In the genomic region with DNA sequence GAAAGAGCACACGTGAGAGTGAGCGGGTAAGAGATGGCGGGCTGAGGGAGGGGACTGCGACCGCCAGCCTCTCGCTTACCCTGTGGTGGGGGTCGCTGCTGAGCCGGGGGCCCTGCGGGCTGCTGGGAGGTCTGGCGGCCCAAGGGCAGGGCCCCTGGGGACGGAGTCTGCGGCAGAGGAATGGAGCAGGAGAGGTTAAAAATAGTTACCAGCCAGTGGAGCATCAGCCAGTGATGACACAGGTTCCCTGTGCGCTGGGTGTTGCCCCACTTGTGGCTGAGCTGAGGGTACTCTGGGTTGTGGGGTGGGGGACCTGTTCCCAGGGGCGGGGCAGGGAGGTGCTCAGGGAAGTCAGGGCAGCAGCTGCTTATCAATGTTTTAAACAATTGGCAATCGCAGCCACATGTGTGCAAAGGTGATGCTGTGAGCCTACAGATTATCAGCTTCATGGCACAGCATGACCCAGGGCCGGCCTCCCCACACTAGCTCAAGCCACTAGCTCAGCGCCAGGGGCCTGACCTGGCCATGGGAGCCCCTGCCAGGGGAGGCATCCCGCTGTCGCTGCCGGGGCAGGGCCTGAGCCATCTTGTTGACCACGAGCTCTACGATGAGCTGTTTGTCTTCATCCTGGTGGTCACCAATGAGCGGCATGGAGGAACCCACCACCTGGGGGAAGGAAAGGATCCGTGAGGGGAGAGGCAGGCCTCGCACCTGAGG, we compare ENCODE assay signal across 10 cellular contexts. TPM values are rescaled to one million over a fixed set of nuclear protein-coding genes. Genes with fewer than 3 reads are reported as not detected.
DNase-seq lines count a peak whose midpoint lies in the region; ATAC-seq and TF ChIP-seq lines count a peak whose summit lies in the region.
"Had no signal": no experiment of that assay in that cellular context is flagged by ENCODE, and none has a peak within 500 bp of the region (broad histone marks: within the 10 kb centered on the region; RNA-seq: fewer than 3 reads in every experiment).

No MANE protein-coding gene starts in this region.

- peak overlapping the region; percentile 80 for H3K27ac ChIP-seq in foreskin keratinocyte

- peaks cover 31% of the 10 kb centered on the region for H3K36me3 Mint-ChIP-seq in nephron (ENCODE audit: low read depth)

- H3K4me1 ChIP-seq in foreskin keratinocyte: no peaks in the 10 kb centered on the region

- no peaks in the 10 kb centered on the region for H3K9me3 Mint-ChIP-seq in stimulated activated naive CD8-positive, alpha-beta T cell treated with anti-CD3 and anti-CD28 coated beads, Interleukin-15, amount 100 ng/mL, for 72 hours
- H3K9me3 Mint-ChIP-seq in nephron: peaks cover 28% of the 10 kb centered on the region

- H3K27ac Mint-ChIP-seq in stimulated activated naive CD8-positive, alpha-beta T cell treated with anti-CD3 and anti-CD28 coated beads, Interleukin-15, amount 100 ng/mL, for 72 hours: no peak overlapping the region
- peak overlapping the region; percentile 43 to 79 (median 48) for H3K27ac Mint-ChIP-seq in nephron

- no peak for DNase-seq in stimulated activated naive CD8-positive, alpha-beta T cell treated with anti-CD3 and anti-CD28 coated beads, Interleukin-15, amount 100 ng/mL, for 72 hours
- no peak for DNase-seq in stimulated activated naive CD8-positive, alpha-beta T cell treated with anti-CD3 and anti-CD28 coated beads, Interleukin-15, Interleukin-2, amounts not matched to agents 100 U/mL and 50 U/mL, for 24 hours
- DNase-seq in foreskin keratinocyte (no peak), SIG-M5 (lab: John Stamatoyannopoulos, UW) (no peak), occipital lobe (lab: John Stamatoyannopoulos, UW) (no peak)
- DNase-seq: NCI-H526 treated with DMSO at 0.1 percent for 48 hours had no signal

- TF ChIP-seq CTCF in foreskin keratinocyte (conservative IDR thresholded peaks at IDR 0.05) (no peak), nephron (IDR thresholded peaks at IDR 0.05; ENCODE audit: unreplicated experiment in 3 of 3) (no peak)

- H3K27me3 ChIP-seq in foreskin keratinocyte: no peaks in the 10 kb centered on the region

- ATAC-seq in stimulated activated naive CD8-positive, alpha-beta T cell treated with anti-CD3 and anti-CD28 coated beads, Interleukin-15, amount 100 ng/mL, for 72 hours: peak; percentile 21
- ATAC-seq in stimulated activated naive CD8-positive, alpha-beta T cell treated with anti-CD3 and anti-CD28 coated beads, Interleukin-15, Interleukin-2, amounts not matched to agents 100 U/mL and 50 U/mL, for 24 hours: no peak
- ATAC-seq in foreskin keratinocyte (no peak), HG02885 (IDR thresholded peaks at IDR 0.05; ENCODE audit: poor library complexity, unreplicated experiment) (no peak), GM18498 (IDR thresholded peaks at IDR 0.05; ENCODE audit: unreplicated experiment) (no peak)

- H3K4me3 Mint-ChIP-seq in stimulated activated naive CD8-positive, alpha-beta T cell treated with anti-CD3 and anti-CD28 coated beads, Interleukin-15, amount 100 ng/mL, for 72 hours: peak overlapping the region in 1 of 2 donors; percentile 61
- H3K4me3 Mint-ChIP-seq in nephron: peak overlapping the region; percentile 61 to 68 (median 66)

- no peaks in the 10 kb centered on the region for H3K27me3 Mint-ChIP-seq in stimulated activated naive CD8-positive, alpha-beta T cell treated with anti-CD3 and anti-CD28 coated beads, Interleukin-15, amount 100 ng/mL, for 72 hours
- no peaks in the 10 kb centered on the region for H3K27me3 Mint-ChIP-seq in nephron (ENCODE audit: low read depth)

- H3K4me1 Mint-ChIP-seq in stimulated activated naive CD8-positive, alpha-beta T cell treated with anti-CD3 and anti-CD28 coated beads, Interleukin-15, amount 100 ng/mL, for 72 hours: peaks cover 46% of the 10 kb centered on the region
- peaks cover 22% of the 10 kb centered on the region for H3K4me1 Mint-ChIP-seq in nephron

RNA-seq across cellular contexts. Expression of a gene that starts 7.5 kb away (rescaled TPM):
- 158 and 163 TPM in 2 replicates for total RNA-seq in foreskin keratinocyte
- polyA plus RNA-seq in foreskin keratinocyte: 231 and 234 TPM in 2 replicates
- 3.9 TPM for total RNA-seq in occipital lobe

RNA-seq across cellular contexts. Expression of a gene that starts 13.8 kb away (rescaled TPM):
- 39.1 and 40.6 TPM in 2 replicates for total RNA-seq in foreskin keratinocyte
- 40.7 and 42.8 TPM in 2 replicates for polyA plus RNA-seq in foreskin keratinocyte
- 7.3 TPM for total RNA-seq in occipital lobe

RNA-seq across cellular contexts. Expression of a gene that starts 44.9 kb away (rescaled TPM):
- total RNA-seq in foreskin keratinocyte (0.71 TPM in 2 replicates), occipital lobe (17.5 TPM)
- polyA plus RNA-seq in foreskin keratinocyte: 1.9 and 2.9 TPM in 2 replicates
- total RNA-seq: Daoy had no signal

RNA-seq across cellular contexts. Expression of a gene that starts 55.0 kb away (rescaled TPM):
- total RNA-seq in foreskin keratinocyte (0.11 and 0.20 TPM in 2 replicates), occipital lobe (0.62 TPM)
- polyA plus RNA-seq in foreskin keratinocyte: 0.18 and 0.22 TPM in 2 replicates

Comparison
In these comparisons a context has a peak if more than half of its experiments do, and no peak if none do; other contexts are left out.
1. H3K27ac Mint-ChIP-seq: peak in nephron (3 of 3); none in stimulated activated naive CD8-positive, alpha-beta T cell treated with anti-CD3 and anti-CD28 coated beads, Interleukin-15, amount 100 ng/mL, for 72 hours (0 of 2).
2. RNA of a gene that starts 7.5 kb away (total RNA-seq): 158 to 163 TPM in foreskin keratinocyte; 3.9 TPM in occipital lobe (single experiment); every median in the first group is over 10 times any median in the second.
3. RNA of a gene that starts 44.9 kb away (total RNA-seq): 17.5 TPM in occipital lobe (single experiment); 0.71 TPM in foreskin keratinocyte; every median in the first group is over 10 times any median in the second.